In the genomic region with DNA sequence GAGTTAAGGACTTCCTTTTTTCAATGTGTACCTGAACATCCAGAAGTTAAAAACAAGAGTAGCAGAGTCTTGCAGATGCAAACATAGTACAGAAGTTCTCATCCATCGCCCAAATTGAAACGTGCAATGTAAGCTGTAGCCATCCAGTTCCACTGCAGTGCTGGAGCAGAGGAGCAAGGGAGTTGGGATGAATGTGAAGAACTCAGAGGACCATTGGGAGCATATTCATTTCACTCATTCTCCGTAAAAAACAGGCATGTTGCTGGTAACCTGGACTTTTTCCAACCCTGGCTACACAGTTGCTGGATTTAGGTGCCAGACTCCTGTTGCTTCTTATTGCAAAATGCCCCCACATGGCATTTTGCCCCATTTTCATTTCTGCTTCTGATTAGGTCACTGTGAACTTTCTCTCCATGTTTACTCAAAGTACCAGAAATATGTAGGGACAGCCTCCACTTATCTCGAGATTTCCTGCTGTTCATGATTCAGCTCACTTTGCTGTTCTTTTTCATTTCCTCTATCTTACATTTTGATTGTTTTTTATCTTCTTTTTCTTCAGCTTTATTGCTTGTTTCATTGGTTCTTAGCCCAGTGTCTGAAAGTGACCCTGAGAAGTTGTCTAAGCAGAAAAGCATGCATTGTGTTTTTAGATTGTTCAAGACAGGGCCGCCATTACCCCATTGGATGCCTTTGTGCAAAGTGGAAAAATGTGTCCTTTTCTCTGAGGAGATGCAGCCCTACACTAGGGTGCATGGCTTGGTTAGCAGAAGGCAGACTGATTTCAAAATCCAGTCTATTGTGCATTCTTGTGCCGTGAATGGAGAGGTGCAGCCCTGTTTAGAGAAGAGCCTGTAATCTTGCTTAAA, we compare ENCODE assay signal across 11 cellular contexts.
DNase-seq lines count a peak whose midpoint lies in the region; ATAC-seq and TF ChIP-seq lines count a peak whose summit lies in the region.
"Had no signal": no experiment of that assay in that cellular context is flagged by ENCODE, and none has a peak within 500 bp of the region (broad histone marks: within the 10 kb centered on the region; RNA-seq: fewer than 3 reads in every experiment).

No MANE protein-coding gene starts in this region.

- H3K27ac ChIP-seq in left lung, result peak overlapping the region in 1 of 2 donors; percentile 45

- intact Hi-C loops in left lung (cut with DNase I), result no loop called here

- peaks cover 3% of the 10 kb centered on the region for H3K9me3 Mint-ChIP-seq in activated T-helper 17 cell treated with anti-CD3 and anti-CD28 coated beads, Interleukin-2, amount 50 U/mL, for 72 hours
- H3K9me3 Mint-ChIP-seq: nephron had no signal

- peaks cover 7 to 25% of the 10 kb centered on the region in 2 donors for H3K4me1 ChIP-seq in left lung

- TF ChIP-seq CTCF in left lung (IDR thresholded peaks at IDR 0.05), result no peak

- H3K9me3 ChIP-seq in left lung, result no peaks in the 10 kb centered on the region

- H3K4me3 ChIP-seq in left lung, result no peak overlapping the region

- no peaks in the 10 kb centered on the region for H3K27me3 ChIP-seq in left lung

- H3K36me3 Mint-ChIP-seq in activated T-helper 17 cell treated with anti-CD3 and anti-CD28 coated beads, Interleukin-2, amount 50 U/mL, for 72 hours (ENCODE audit: low read depth), result peaks cover 51% of the 10 kb centered on the region

- H3K36me3 ChIP-seq in left lung, result no peaks in the 10 kb centered on the region

- no peak overlapping the region for H3K27ac Mint-ChIP-seq in activated T-helper 17 cell treated with anti-CD3 and anti-CD28 coated beads, Interleukin-2, amount 50 U/mL, for 72 hours
- H3K27ac Mint-ChIP-seq: nephron had no signal

- H3K4me3 Mint-ChIP-seq in activated T-helper 17 cell treated with anti-CD3 and anti-CD28 coated beads, Interleukin-2, amount 50 U/mL, for 72 hours, result peak overlapping the region; percentile 4
- H3K4me3 Mint-ChIP-seq: nephron had no signal

- no peak for ATAC-seq in activated T-helper 17 cell treated with anti-CD3 and anti-CD28 coated beads, Interleukin-2, amount 50 U/mL, for 72 hours (replicated peaks)
- peak; percentile 54 for ATAC-seq in left lung
- ATAC-seq in GM18909 (IDR thresholded peaks at IDR 0.05; ENCODE audit: poor library complexity, unreplicated experiment), result no peak
- ATAC-seq: esophagus mucosa had no signal

- H3K4me1 Mint-ChIP-seq in activated T-helper 17 cell treated with anti-CD3 and anti-CD28 coated beads, Interleukin-2, amount 50 U/mL, for 72 hours, result peaks cover 67% of the 10 kb centered on the region

- no peaks in the 10 kb centered on the region for H3K27me3 Mint-ChIP-seq in activated T-helper 17 cell treated with anti-CD3 and anti-CD28 coated beads, Interleukin-2, amount 50 U/mL, for 72 hours

- DNase-seq in AG08395 (ENCODE audit: low spot score) (peak; percentile 46), EH (ENCODE audit: low read depth) (peak; percentile 90), left lung (no peak), nucleus accumbens (lab: John Stamatoyannopoulos, UW) (no peak), NCI-H2196 treated with DMSO at 0.1 percent for 48 hours (lab: John Stamatoyannopoulos, UW; ENCODE audit: unreplicated experiment) (no peak), kidney glomerular epithelial cell (lab: John Stamatoyannopoulos, UW) (no peak)
- DNase-seq: activated T-cell treated with anti-CD3 and anti-CD28 coated beads for 4 hours had no signal

Comparison
In these comparisons a context has a peak if more than half of its experiments do, and no peak if none do; other contexts are left out.
1. DNase-seq: peak in AG08395 (single experiment) and EH (single experiment); none in left lung (0 of 2), nucleus accumbens (0 of 56), NCI-H2196 treated with DMSO at 0.1 percent for 48 hours (single experiment) and kidney glomerular epithelial cell (single experiment).